Comparison of ENCODE assay signal across 23 cellular contexts in the genomic region with DNA sequence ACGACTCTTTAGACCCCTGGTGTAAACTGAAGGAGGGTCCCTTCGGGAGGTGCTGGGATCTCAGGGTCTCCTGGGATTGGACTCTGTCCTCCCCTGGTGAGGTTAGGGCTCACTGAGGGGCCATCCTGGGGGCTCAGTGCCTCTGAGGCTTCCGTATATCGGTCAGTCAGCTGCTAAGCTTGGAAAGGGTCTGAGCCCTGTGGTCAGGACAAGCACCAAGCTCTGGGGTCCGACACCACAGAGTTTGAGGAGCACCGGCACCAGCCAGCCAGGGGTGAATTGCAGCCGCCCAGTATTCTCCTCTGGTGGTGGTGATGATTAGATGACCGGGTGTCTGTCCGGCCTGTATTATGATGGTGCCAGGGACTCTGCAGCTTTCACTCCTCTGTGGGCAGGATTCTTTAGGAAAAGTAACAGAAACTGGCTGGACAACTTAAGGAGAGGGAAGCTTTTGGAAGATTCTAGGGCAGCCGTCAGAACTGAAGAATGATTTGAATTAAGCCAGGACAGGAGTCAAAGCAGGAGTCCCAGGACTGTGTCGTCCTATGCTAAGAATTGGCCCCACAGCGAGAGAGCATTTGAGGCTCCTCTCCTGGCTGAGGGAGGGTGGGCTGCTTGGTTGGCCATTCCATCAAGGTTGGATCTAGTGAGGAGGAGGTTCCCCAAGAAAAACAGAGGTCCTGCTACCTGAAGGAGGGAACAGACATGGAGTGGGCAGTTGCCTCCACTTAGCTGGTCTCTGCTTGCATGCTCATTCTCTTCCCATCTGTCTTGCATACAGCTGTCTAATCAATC.
"Had no signal": no experiment of that assay in that cellular context is flagged by ENCODE, and none has a peak within 500 bp of the region (broad histone marks: within the 10 kb centered on the region; RNA-seq: fewer than 3 reads in every experiment).

No MANE protein-coding gene starts in this region.

- H3K36me3 Mint-ChIP-seq: activated naive CD8-positive, alpha-beta T cell treated with anti-CD3 and anti-CD28 coated beads, Interleukin-2, amount 10 ng/mL, durations not matched to agents 7 days and 5 days; stimulated activated memory B cell treated with anti-CD40 and anti-IgM and Interleukin-4, amounts not matched to agents 10 μg/mL and 1 μg/mL and 100 μg/mL, for 72 hours; WTC11 had no signal

- H3K4me1 ChIP-seq: breast epithelium had no signal

- H3K9me3 Mint-ChIP-seq: activated naive CD8-positive, alpha-beta T cell treated with anti-CD3 and anti-CD28 coated beads, Interleukin-2, amount 10 ng/mL, durations not matched to agents 7 days and 5 days; T-helper 1 cell treated with Interleukin-12 subunit alpha and Interleukin-12 subunit beta and Interleukin-4 antibody, amounts not matched to agents 30 μg/mL and 1 μg/mL, for 36 hours had no signal

- H3K4me3 ChIP-seq: breast epithelium, heart right ventricle, lung, stomach, upper lobe of left lung had no signal

- H3K27ac Mint-ChIP-seq: activated naive CD4-positive, alpha-beta T cell treated with anti-CD3 and anti-CD28 coated beads for 36 hours; activated naive CD8-positive, alpha-beta T cell treated with anti-CD3 and anti-CD28 coated beads, Interleukin-2, amount 10 ng/mL, durations not matched to agents 7 days and 5 days; activated T-cell treated with anti-CD3 and anti-CD28 coated beads, Interleukin-2, amount 50 U/mL, for 72 hours; nephron progenitor cell; stimulated activated memory B cell treated with anti-CD40 and anti-IgM and Interleukin-4, amounts not matched to agents 10 μg/mL and 1 μg/mL and 100 μg/mL, for 72 hours; T-helper 1 cell treated with Interleukin-12 subunit alpha and Interleukin-12 subunit beta and Interleukin-4 antibody, amounts not matched to agents 30 μg/mL and 1 μg/mL, for 36 hours; WTC11 had no signal

- H3K4me3 Mint-ChIP-seq: activated naive CD4-positive, alpha-beta T cell treated with anti-CD3 and anti-CD28 coated beads for 36 hours; activated naive CD8-positive, alpha-beta T cell treated with anti-CD3 and anti-CD28 coated beads, Interleukin-2, amount 10 ng/mL, durations not matched to agents 7 days and 5 days; activated T-cell treated with anti-CD3 and anti-CD28 coated beads, Interleukin-2, amount 50 U/mL, for 72 hours; nephron progenitor cell; stimulated activated memory B cell treated with anti-CD40 and anti-IgM and Interleukin-4, amounts not matched to agents 10 μg/mL and 1 μg/mL and 100 μg/mL, for 72 hours; T-helper 1 cell treated with Interleukin-12 subunit alpha and Interleukin-12 subunit beta and Interleukin-4 antibody, amounts not matched to agents 30 μg/mL and 1 μg/mL, for 36 hours; WTC11 had no signal

- H3K9me3 ChIP-seq: upper lobe of left lung had no signal

- H3K27ac ChIP-seq: breast epithelium, epithelial cell of prostate, heart right ventricle, stomach, upper lobe of left lung had no signal

- H3K36me3 ChIP-seq: breast epithelium, heart right ventricle, stomach, upper lobe of left lung had no signal

- H3K27me3 ChIP-seq: breast epithelium, upper lobe of left lung had no signal

- DNase-seq: activated effector memory CD4-positive, alpha-beta T cell treated with Interleukin-2 at 50 U/mL for 16 hours; activated naive CD4-positive, alpha-beta T cell treated with anti-CD3 and anti-CD28 coated beads for 36 hours; activated naive CD8-positive, alpha-beta T cell treated with anti-CD3 and anti-CD28 coated beads, Interleukin-2, amount 10 ng/mL, durations not matched to agents 7 days and 5 days; activated T-cell treated with anti-CD3 and anti-CD28 coated beads, Interleukin-2, amount 50 U/mL, for 72 hours; amniotic stem cell; cerebellar nuclear complex; cortex of kidney; heart right ventricle; kidney; midbrain; nephron progenitor cell; nucleus accumbens; small intestine; stimulated activated CD4-positive, alpha-beta T cell treated with anti-CD3 and anti-CD28 coated beads, Interleukin-2, amount 100 ng/mL, for 24 hours; stomach; T1000; upper lobe of left lung had no signal
